ENCODE assay signal across 8 cellular contexts in genomic region chrX:150873616-150874015, GRCh38. TPM values are rescaled to one million over a fixed set of nuclear protein-coding genes. Genes with fewer than 3 reads are reported as not detected.
A peak's percentile ranks its signal among the peaks of the same experiment; 100 is the strongest.
DNase-seq lines count a peak whose midpoint lies in the region; ATAC-seq lines count a peak whose summit lies in the region.

No MANE protein-coding gene starts in this region.

- DNase-seq in SHP77 (lab: John Stamatoyannopoulos, UW) (peak; percentile 7 to 49), lung microvascular endothelial cell (ENCODE audit: low read depth in 2 of 2) (peak; percentile 14 to 29), NCI-H345 (lab: John Stamatoyannopoulos, UW) (no peak), left colon (no peak), retina (no peak)
- no peak for DNase-seq in activated CD8-positive, alpha-beta memory T cell treated with anti-CD3 and anti-CD28 coated beads, Interleukin-2, amount 10 ng/mL, durations not matched to agents 7 days and 5 days

- H3K4me3 Mint-ChIP-seq in activated CD8-positive, alpha-beta memory T cell treated with anti-CD3 and anti-CD28 coated beads, Interleukin-2, amount 10 ng/mL, durations not matched to agents 7 days and 5 days, result no peak overlapping the region

- peaks cover 6% of the 10 kb centered on the region for H3K9me3 Mint-ChIP-seq in activated CD8-positive, alpha-beta memory T cell treated with anti-CD3 and anti-CD28 coated beads, Interleukin-2, amount 10 ng/mL, durations not matched to agents 7 days and 5 days (ENCODE audit: low read depth)

- intact Hi-C loops in left colon (cut with DNase I, micrococcal nuclease), result no loop called here

- H3K4me1 Mint-ChIP-seq in activated CD8-positive, alpha-beta memory T cell treated with anti-CD3 and anti-CD28 coated beads, Interleukin-2, amount 10 ng/mL, durations not matched to agents 7 days and 5 days, result peaks cover 44% of the 10 kb centered on the region

- peak; percentile 40 for ATAC-seq in GM19035 (IDR thresholded peaks at IDR 0.05; ENCODE audit: unreplicated experiment)
- peak; percentile 68 for ATAC-seq in HG02852 (IDR thresholded peaks at IDR 0.05; ENCODE audit: unreplicated experiment)
- ATAC-seq in activated CD8-positive, alpha-beta memory T cell treated with anti-CD3 and anti-CD28 coated beads, Interleukin-2, amount 10 ng/mL, durations not matched to agents 7 days and 5 days, result no peak
- no peak for ATAC-seq in left colon

- CTCF ChIA-PET in activated CD8-positive, alpha-beta memory T cell treated with anti-CD3 and anti-CD28 coated beads, Interleukin-2, amount 10 ng/mL, durations not matched to agents 7 days and 5 days (lab: Charles Lee), result no interaction called here

- peaks cover 23% of the 10 kb centered on the region for H3K36me3 Mint-ChIP-seq in activated CD8-positive, alpha-beta memory T cell treated with anti-CD3 and anti-CD28 coated beads, Interleukin-2, amount 10 ng/mL, durations not matched to agents 7 days and 5 days

- H3K27me3 Mint-ChIP-seq in activated CD8-positive, alpha-beta memory T cell treated with anti-CD3 and anti-CD28 coated beads, Interleukin-2, amount 10 ng/mL, durations not matched to agents 7 days and 5 days, result no peaks in the 10 kb centered on the region

- H3K27ac Mint-ChIP-seq in activated CD8-positive, alpha-beta memory T cell treated with anti-CD3 and anti-CD28 coated beads, Interleukin-2, amount 10 ng/mL, durations not matched to agents 7 days and 5 days, result no peak overlapping the region

RNA-seq across cellular contexts. Expression of gene CD99L2, which starts 24.9 kb away (rescaled TPM):
- 28.3 and 36.9 TPM in 2 replicates for total RNA-seq in lung microvascular endothelial cell
- 10 to 100 TPM; 16.8 to 21.2 TPM for total RNA-seq in activated CD8-positive, alpha-beta memory T cell treated with anti-CD3 and anti-CD28 coated beads, Interleukin-2, amount 10 ng/mL, durations not matched to agents 7 days and 5 days
- total RNA-seq in left colon, result 10 to 100 TPM; 11.3 to 16.9 TPM

Comparison
In these comparisons a context has a peak if more than half of its experiments do, and no peak if none do; other contexts are left out.
1. ATAC-seq: peak in GM19035 (single experiment) and HG02852 (single experiment); none in activated CD8-positive, alpha-beta memory T cell treated with anti-CD3 and anti-CD28 coated beads, Interleukin-2, amount 10 ng/mL, durations not matched to agents 7 days and 5 days (single experiment) and left colon (single experiment).
2. DNase-seq: peak in SHP77 (2 of 2) and lung microvascular endothelial cell (2 of 2); none in activated CD8-positive, alpha-beta memory T cell treated with anti-CD3 and anti-CD28 coated beads, Interleukin-2, amount 10 ng/mL, durations not matched to agents 7 days and 5 days (single experiment), NCI-H345 (single experiment), left colon (0 of 2) and retina (single experiment).